In the genomic region with DNA sequence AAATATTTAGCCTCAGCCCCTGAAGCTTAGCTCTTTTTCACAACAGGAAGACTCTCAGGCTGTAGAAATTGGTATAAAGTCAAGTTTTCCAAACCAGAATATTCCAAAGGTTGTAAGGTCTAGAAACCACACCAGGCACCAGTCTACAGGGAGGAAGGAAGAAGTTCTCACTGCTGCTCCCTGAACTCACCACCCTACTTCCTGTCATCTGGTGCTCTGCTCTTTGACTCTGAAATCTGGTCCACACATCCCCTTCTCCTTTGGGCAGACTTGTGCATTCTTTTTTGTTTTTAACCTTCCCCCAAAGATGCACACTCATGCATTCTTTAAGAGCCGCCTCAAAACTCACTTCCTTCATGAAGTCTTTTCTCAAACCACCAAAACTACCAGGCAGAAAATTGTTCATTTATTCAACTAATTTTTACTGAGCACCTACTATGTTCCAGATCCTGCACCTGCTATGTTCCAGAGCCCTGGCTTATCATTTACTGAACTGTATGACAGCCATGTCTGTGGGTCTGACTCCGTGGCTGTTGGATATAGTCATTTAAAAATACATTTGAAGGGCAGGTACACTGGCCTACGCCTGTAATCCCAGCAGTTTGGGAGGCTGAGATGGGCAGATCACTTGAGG, we compare ENCODE assay signal across 12 cellular contexts. TPM values are rescaled to one million over a fixed set of nuclear protein-coding genes. Genes with fewer than 3 reads are reported as not detected.
A peak's percentile ranks its signal among the peaks of the same experiment; 100 is the strongest.
DNase-seq lines count a peak whose midpoint lies in the region; ATAC-seq lines count a peak whose summit lies in the region.
"Had no signal": no experiment of that assay in that cellular context is flagged by ENCODE, and none has a peak within 500 bp of the region (broad histone marks: within the 10 kb centered on the region; RNA-seq: fewer than 3 reads in every experiment).

No MANE protein-coding gene starts in this region.

- no peaks in the 10 kb centered on the region for H3K27me3 ChIP-seq in skeletal muscle tissue (ENCODE audit: control insufficient read depth in 3 of 3, insufficient read depth in 3 of 3, low read length in 3 of 3)

- no peaks in the 10 kb centered on the region for H3K27me3 Mint-ChIP-seq in activated naive CD8-positive, alpha-beta T cell
- H3K27me3 Mint-ChIP-seq in activated naive CD8-positive, alpha-beta T cell treated with anti-CD3 and anti-CD28 coated beads for 36 hours = no peaks in the 10 kb centered on the region
- H3K27me3 Mint-ChIP-seq in effector memory CD8-positive, alpha-beta T cell = no peaks in the 10 kb centered on the region

- H3K27ac Mint-ChIP-seq in activated naive CD8-positive, alpha-beta T cell = peak overlapping the region; percentile 75
- no peak overlapping the region for H3K27ac Mint-ChIP-seq in activated naive CD8-positive, alpha-beta T cell treated with anti-CD3 and anti-CD28 coated beads for 36 hours
- peak overlapping the region; percentile 65 to 69 for H3K27ac Mint-ChIP-seq in effector memory CD8-positive, alpha-beta T cell

- H3K4me3 Mint-ChIP-seq in activated naive CD8-positive, alpha-beta T cell = no peak overlapping the region
- no peak overlapping the region for H3K4me3 Mint-ChIP-seq in activated naive CD8-positive, alpha-beta T cell treated with anti-CD3 and anti-CD28 coated beads for 36 hours
- H3K4me3 Mint-ChIP-seq in effector memory CD8-positive, alpha-beta T cell = no peak overlapping the region

- H3K36me3 Mint-ChIP-seq in activated naive CD8-positive, alpha-beta T cell = no peaks in the 10 kb centered on the region
- no peaks in the 10 kb centered on the region for H3K36me3 Mint-ChIP-seq in activated naive CD8-positive, alpha-beta T cell treated with anti-CD3 and anti-CD28 coated beads for 36 hours
- H3K36me3 Mint-ChIP-seq in effector memory CD8-positive, alpha-beta T cell (ENCODE audit: insufficient read depth) = no peaks in the 10 kb centered on the region

- peaks cover 11% of the 10 kb centered on the region for H3K4me1 Mint-ChIP-seq in activated naive CD8-positive, alpha-beta T cell (ENCODE audit: low read depth)
- H3K4me1 Mint-ChIP-seq in activated naive CD8-positive, alpha-beta T cell treated with anti-CD3 and anti-CD28 coated beads for 36 hours = peaks cover 16% of the 10 kb centered on the region
- H3K4me1 Mint-ChIP-seq in effector memory CD8-positive, alpha-beta T cell (ENCODE audit: low read depth in 2 of 2) = peaks cover 9 to 10% of the 10 kb centered on the region in 2 donors

- no peak for DNase-seq in activated naive CD8-positive, alpha-beta T cell treated with anti-CD3 and anti-CD28 coated beads for 36 hours
- DNase-seq in NOMO-1 treated with dmso at 0.1 percent for 144 hours (lab: John Stamatoyannopoulos, UW; ENCODE audit: unreplicated experiment) = peak; percentile 54
- DNase-seq in effector memory CD8-positive, alpha-beta T cell = no peak
- DNase-seq in NCI-H2171 treated with DMSO at 0.1 percent for 48 hours (lab: John Stamatoyannopoulos, UW) = no peak
- no peak for DNase-seq in stimulated activated CD4-positive, alpha-beta T cell treated with anti-CD3 and anti-CD28 coated beads, Interleukin-1b, Interleukin-23, amount 100 ng/mL, for 48 hours
- DNase-seq in amniotic stem cell (lab: John Stamatoyannopoulos, UW) = no peak
- DNase-seq: activated CD8-positive, alpha-beta memory T cell treated with anti-CD3 and anti-CD28 coated beads, Interleukin-2, amount 50 U/mL, for 4 hours; cerebellar nuclear complex; NCI-H1694; SIG-M5 had no signal

- no peak overlapping the region for H3K4me3 ChIP-seq in skeletal muscle tissue (ENCODE audit: low read length in 3 of 3)

- H3K9me3 ChIP-seq in skeletal muscle tissue (ENCODE audit: control insufficient read depth in 3 of 3, low read length in 3 of 3) = no peaks in the 10 kb centered on the region

- H3K27ac ChIP-seq in skeletal muscle tissue (ENCODE audit: low read depth, low read length) = peak overlapping the region; percentile 9

- H3K4me1 ChIP-seq in skeletal muscle tissue (ENCODE audit: control insufficient read depth in 3 of 3, insufficient read depth in 3 of 3, low read length in 3 of 3) = no peaks in the 10 kb centered on the region

- peak; percentile 56 for ATAC-seq in effector memory CD8-positive, alpha-beta T cell (replicated peaks)

- H3K9ac ChIP-seq in skeletal muscle tissue (ENCODE audit: low read depth in 1 of 3, low read length in 3 of 3) = no peak overlapping the region

- no peaks in the 10 kb centered on the region for H3K36me3 ChIP-seq in skeletal muscle tissue (ENCODE audit: control insufficient read depth in 3 of 3, insufficient read depth in 3 of 3, low read length in 3 of 3)

- H3K9me3 Mint-ChIP-seq in activated naive CD8-positive, alpha-beta T cell (ENCODE audit: low read depth) = no peaks in the 10 kb centered on the region
- no peaks in the 10 kb centered on the region for H3K9me3 Mint-ChIP-seq in activated naive CD8-positive, alpha-beta T cell treated with anti-CD3 and anti-CD28 coated beads for 36 hours
- H3K9me3 Mint-ChIP-seq in effector memory CD8-positive, alpha-beta T cell = no peaks in the 10 kb centered on the region

RNA-seq across cellular contexts. Expression of gene EPS15, which starts 30.0 kb away (rescaled TPM):
- 10 to 100 TPM; 53.5 to 55.0 TPM for total RNA-seq in activated naive CD8-positive, alpha-beta T cell treated with anti-CD3 and anti-CD28 coated beads for 36 hours
- total RNA-seq in skeletal muscle tissue = 44.9 TPM
